Comparison of ENCODE assay signal across 21 cellular contexts in genomic region chr9:78654324-78654723, GRCh38.
DNase-seq lines count a peak whose midpoint lies in the region; ATAC-seq and TF ChIP-seq lines count a peak whose summit lies in the region.
"Had no signal": no experiment of that assay in that cellular context is flagged by ENCODE, and none has a peak within 500 bp of the region (broad histone marks: within the 10 kb centered on the region; RNA-seq: fewer than 3 reads in every experiment).

No MANE protein-coding gene starts in this region.

- H3K4me3 ChIP-seq in mammary epithelial cell (replicated peaks in 1 of 3; ENCODE audit: insufficient read depth in 1 of 3, low read depth in 2 of 3, low read length in 3 of 3) = no peak overlapping the region
- no peak overlapping the region for H3K4me3 ChIP-seq in PC-3 (ENCODE audit: low read length)
- no peak overlapping the region for H3K4me3 ChIP-seq in epithelial cell of esophagus (ENCODE audit: low read length)
- H3K4me3 ChIP-seq in OCI-LY7 (ENCODE audit: low read depth, low read length, poor library complexity, severe bottlenecking) = no peak overlapping the region
- H3K4me3 ChIP-seq: A549; BLaER1 treated with 17β-estradiol and CSF1 and Interleukin-3, amounts not matched to agents 10 nM and 100 nM had no signal

- H3K36me3 ChIP-seq in mammary epithelial cell (ENCODE audit: insufficient read depth, low read length) (no peaks in the 10 kb centered on the region), PC-3 (ENCODE audit: low read depth, low read length) (no peaks in the 10 kb centered on the region), OCI-LY7 (ENCODE audit: insufficient read depth, low read length) (no peaks in the 10 kb centered on the region)
- H3K36me3 ChIP-seq: BE2C; BLaER1 treated with 17β-estradiol and CSF1 and Interleukin-3, amounts not matched to agents 10 nM and 100 nM had no signal

- no peaks in the 10 kb centered on the region for H3K9me3 ChIP-seq in mammary epithelial cell (replicated peaks; ENCODE audit: insufficient read depth, low read length)
- H3K9me3 ChIP-seq in PC-3 (ENCODE audit: low read length) = no peaks in the 10 kb centered on the region
- H3K9me3 ChIP-seq in OCI-LY7 (ENCODE audit: low read length) = no peaks in the 10 kb centered on the region
- H3K9me3 ChIP-seq: A549; BE2C; BLaER1 treated with 17β-estradiol and CSF1 and Interleukin-3, amounts not matched to agents 10 nM and 100 nM had no signal

- H3K4me3 Mint-ChIP-seq in MCF 10A (ENCODE audit: unreplicated experiment) = no peak overlapping the region
- H3K4me3 Mint-ChIP-seq: CD4-positive, alpha-beta memory T cell; H9 had no signal

- WGBS in mammary epithelial cell (ENCODE audit: low coverage, missing lambda C conversion rate) = 53% methylated on average over 1 of the region's 1 CpG

- H3K27me3 Mint-ChIP-seq in MCF 10A (ENCODE audit: insufficient read depth, unreplicated experiment) = no peaks in the 10 kb centered on the region
- H3K27me3 Mint-ChIP-seq: CD4-positive, alpha-beta memory T cell had no signal

- no peak for TF ChIP-seq CTCF in mammary epithelial cell (conservative IDR thresholded peaks at IDR 0.05 in 1 of 2, IDR thresholded peaks at IDR 0.05 in 1 of 2; ENCODE audit: extremely low read depth in 1 of 2, insufficient read depth in 1 of 2, low read depth in 1 of 2, low read length in 2 of 2)
- no peak for TF ChIP-seq CTCF in MCF 10A (IDR thresholded peaks at IDR 0.05; ENCODE audit: unreplicated experiment)
- TF ChIP-seq CTCF in PC-3 (conservative IDR thresholded peaks at IDR 0.05; ENCODE audit: low read depth, low read length) = no peak
- TF ChIP-seq CTCF in epithelial cell of esophagus (IDR thresholded peaks at IDR 0.05; ENCODE audit: insufficient read depth, low read depth, low read length, missing control alignments) = no peak
- TF ChIP-seq CTCF in OCI-LY7 (conservative IDR thresholded peaks at IDR 0.05; ENCODE audit: low read length) = no peak

- no peaks in the 10 kb centered on the region for H3K4me1 Mint-ChIP-seq in MCF 10A (ENCODE audit: insufficient read depth, unreplicated experiment)
- H3K4me1 Mint-ChIP-seq: CD4-positive, alpha-beta memory T cell; H9 had no signal

- intact Hi-C loops in mammary epithelial cell (cut with micrococcal nuclease) = no loop called here
- intact Hi-C loops in MCF 10A (cut with micrococcal nuclease) = no loop called here
- intact Hi-C loops in PC-3 (cut with micrococcal nuclease) = no loop called here
- intact Hi-C loops in OCI-LY7 (cut with micrococcal nuclease; ENCODE audit: unreplicated experiment) = no loop called here

- H3K79me2 ChIP-seq in mammary epithelial cell (ENCODE audit: insufficient read depth, low read length) (no peaks in the 10 kb centered on the region), PC-3 (ENCODE audit: low read length) (no peaks in the 10 kb centered on the region), OCI-LY7 (ENCODE audit: insufficient read depth, low read depth, low read length) (no peaks in the 10 kb centered on the region)

- CTCF ChIA-PET in mammary epithelial cell (lab: Charles Lee; ENCODE audit: low non-redundant PET) (no interaction called here), MCF 10A (lab: Yijun Ruan, JAX) (interaction anchor here (0.6 to 0.7 kb wide), 3 partner anchors 9 to 1502 kb away, joined by 3 read pairs; no protein-coding TSS in a partner anchor), PC-3 (lab: Charles Lee) (no interaction called here), OCI-LY7 (lab: Charles Lee; ENCODE audit: unreplicated experiment) (no interaction called here)

- POLR2A ChIA-PET in MCF 10A (lab: Yijun Ruan, JAX) (no interaction called here), PC-3 (lab: Charles Lee; ENCODE audit: unreplicated experiment) (no interaction called here), OCI-LY7 (lab: Charles Lee) (no interaction called here)

- BruUV-seq in mammary epithelial cell (replicated peaks; lab: Mats Ljungman, UMichigan) = no TSS peak
- no TSS peak for BruUV-seq in MCF 10A (replicated peaks; lab: Mats Ljungman, UMichigan)
- BruUV-seq in PC-3 (replicated peaks; lab: Mats Ljungman, UMichigan) = no TSS peak
- no TSS peak for BruUV-seq in OCI-LY7 (replicated peaks; lab: Mats Ljungman, UMichigan)

- H3K4me1 ChIP-seq in mammary epithelial cell (ENCODE audit: insufficient read depth, low read length) (no peaks in the 10 kb centered on the region), PC-3 (ENCODE audit: insufficient read depth, low read length) (no peaks in the 10 kb centered on the region), OCI-LY7 (ENCODE audit: insufficient read depth, low read length, poor library complexity, severe bottlenecking) (no peaks in the 10 kb centered on the region)
- H3K4me1 ChIP-seq: A549; BE2C; BLaER1 treated with 17β-estradiol and CSF1 and Interleukin-3, amounts not matched to agents 10 nM and 100 nM had no signal

- in situ Hi-C loops in mammary epithelial cell (cut with MboI; ENCODE audit: low sequenced_read_pairs in 2 of 2) = no loop called here

- H3K4me2 ChIP-seq in mammary epithelial cell (ENCODE audit: insufficient read depth, low read depth, low read length) (no peak overlapping the region), PC-3 (ENCODE audit: low read length) (no peak overlapping the region), OCI-LY7 (ENCODE audit: low read length) (no peak overlapping the region)
- H3K4me2 ChIP-seq: A549; BLaER1 treated with 17β-estradiol and CSF1 and Interleukin-3, amounts not matched to agents 10 nM and 100 nM had no signal

- no peak overlapping the region for H3K27ac Mint-ChIP-seq in MCF 10A (ENCODE audit: low read depth, unreplicated experiment)
- H3K27ac Mint-ChIP-seq: CD4-positive, alpha-beta memory T cell; H9 had no signal

- H3K9me3 Mint-ChIP-seq in MCF 10A (ENCODE audit: unreplicated experiment) = no peaks in the 10 kb centered on the region
- H3K9me3 Mint-ChIP-seq: H9 had no signal

- DNase-seq in mammary epithelial cell = peak; percentile 13
- DNase-seq in MCF 10A (ENCODE audit: unreplicated experiment) = no peak
- DNase-seq in HCEC 1CT = peak; percentile 21
- peak; percentile 22 for DNase-seq in PC-3
- DNase-seq in epithelial cell of esophagus (ENCODE audit: low read depth) = peak; percentile 36
- DNase-seq in OCI-LY7 (ENCODE audit: low spot score) = no peak
- DNase-seq: ACHN; AML-193; BE2C; Calu3; CD4-positive, alpha-beta memory T cell; COR-L47; DMS153; DND-41; GOT3; H9 had no signal

- peaks cover 5% of the 10 kb centered on the region for H3K36me3 Mint-ChIP-seq in MCF 10A (ENCODE audit: insufficient read depth, unreplicated experiment)
- H3K36me3 Mint-ChIP-seq: CD4-positive, alpha-beta memory T cell had no signal

- H4K20me1 ChIP-seq in mammary epithelial cell (ENCODE audit: insufficient read depth, low read length) (no peaks in the 10 kb centered on the region), PC-3 (ENCODE audit: low read length) (no peaks in the 10 kb centered on the region), OCI-LY7 (ENCODE audit: insufficient read depth, low read length) (no peaks in the 10 kb centered on the region)
- H4K20me1 ChIP-seq: BLaER1 treated with 17β-estradiol and CSF1 and Interleukin-3, amounts not matched to agents 10 nM and 100 nM had no signal

- H3K9ac ChIP-seq in mammary epithelial cell (ENCODE audit: insufficient read depth, low read length) = no peak overlapping the region
- no peak overlapping the region for H3K9ac ChIP-seq in PC-3 (ENCODE audit: low read length)
- H3K9ac ChIP-seq: BLaER1 treated with 17β-estradiol and CSF1 and Interleukin-3, amounts not matched to agents 10 nM and 100 nM had no signal

- H3K9me2 ChIP-seq in PC-3 (replicated peaks; ENCODE audit: low read length) (no peaks in the 10 kb centered on the region), OCI-LY7 (ENCODE audit: insufficient read depth, low read length) (no peaks in the 10 kb centered on the region)

- no peaks in the 10 kb centered on the region for H3F3A ChIP-seq in PC-3 (ENCODE audit: low read length, unreplicated experiment)

- ATAC-seq in PC-3 = peak; percentile 64; the same call in 1 of the 2 replicates
- no peak for ATAC-seq in HG03159 (IDR thresholded peaks at IDR 0.05; ENCODE audit: unreplicated experiment)
- no peak for ATAC-seq in HG02884 (IDR thresholded peaks at IDR 0.05; ENCODE audit: unreplicated experiment)
- ATAC-seq: A549 had no signal

- H2AFZ ChIP-seq in mammary epithelial cell (ENCODE audit: low read depth, low read length) (no peak overlapping the region), PC-3 (ENCODE audit: low read length) (no peak overlapping the region), OCI-LY7 (ENCODE audit: low read length) (no peak overlapping the region)

- H3K27ac ChIP-seq in mammary epithelial cell (ENCODE audit: insufficient read depth, low read depth, low read length) (no peak overlapping the region), PC-3 (ENCODE audit: low read length) (no peak overlapping the region), OCI-LY7 (ENCODE audit: low read depth, low read length, poor library complexity, severe bottlenecking) (no peak overlapping the region)
- H3K27ac ChIP-seq: 22Rv1; A549; BLaER1 treated with 17β-estradiol and CSF1 and Interleukin-3, amounts not matched to agents 10 nM and 100 nM had no signal

- H3K27me3 ChIP-seq in mammary epithelial cell (ENCODE audit: insufficient read depth, low read length) (no peaks in the 10 kb centered on the region), PC-3 (ENCODE audit: low read length) (no peaks in the 10 kb centered on the region)
- H3K27me3 ChIP-seq: BE2C; BLaER1 treated with 17β-estradiol and CSF1 and Interleukin-3, amounts not matched to agents 10 nM and 100 nM had no signal

- dilution Hi-C loops in mammary epithelial cell (cut with HindIII; ENCODE audit: low sequenced_read_pairs) = no loop called here

Comparison
In these comparisons a context has a peak if more than half of its experiments do, and no peak if none do; other contexts are left out.
1. DNase-seq: peak in mammary epithelial cell (single experiment), HCEC 1CT (single experiment), PC-3 (single experiment) and epithelial cell of esophagus (single experiment); none in MCF 10A (single experiment) and OCI-LY7 (single experiment).